8 cellular contexts compared by ENCODE assay signal in genomic region chr11:441418-442274, GRCh38. TPM values are rescaled to one million over a fixed set of nuclear protein-coding genes. Genes with fewer than 3 reads are reported as not detected.
DNase-seq lines count a peak whose midpoint lies in the region; ATAC-seq and TF ChIP-seq lines count a peak whose summit lies in the region.

Gene ANO9, minus strand, starts transcription at chr11:442011. Its CDS starts 85 bp downstream, at chr11:441926.

- no peak within 1 kb of the TSS for H3K27ac ChIP-seq in OCI-LY7 (ENCODE audit: low read depth, low read length, poor library complexity, severe bottlenecking)
- H3K27ac ChIP-seq in upper lobe of left lung: peak within 1 kb of the TSS in 2 of 4 donors; percentile 27 to 66

- CTCF ChIA-PET in OCI-LY7 (lab: Charles Lee; ENCODE audit: unreplicated experiment): no interaction called here

- H3K4me3 ChIP-seq in GM06990 (replicated peaks; ENCODE audit: low read depth, low read length): peak within 1 kb of the TSS; percentile 77
- H3K4me3 ChIP-seq in OCI-LY7 (ENCODE audit: low read depth, low read length, poor library complexity, severe bottlenecking): peak within 1 kb of the TSS; percentile 67
- H3K4me3 ChIP-seq in mononuclear cell (ENCODE audit: low read length): no peak within 1 kb of the TSS
- H3K4me3 ChIP-seq in upper lobe of left lung: peak within 1 kb of the TSS in 3 of 4 donors; percentile 39 to 57 (median 51)

- no peak for TF ChIP-seq EP300 in upper lobe of left lung (IDR thresholded peaks at IDR 0.05)

- TF ChIP-seq CTCF in GM06990 (IDR thresholded peaks at IDR 0.05; ENCODE audit: insufficient read depth, low read length, poor library complexity, severe bottlenecking): no peak
- TF ChIP-seq CTCF in OCI-LY7 (conservative IDR thresholded peaks at IDR 0.05; ENCODE audit: low read length): no peak
- TF ChIP-seq CTCF in upper lobe of left lung (IDR thresholded peaks at IDR 0.05): no peak

- H3K36me3 ChIP-seq in GM06990 (ENCODE audit: control insufficient read depth, insufficient read depth, low read length) (no peaks in the 10 kb centered on the region), OCI-LY7 (ENCODE audit: insufficient read depth, low read length) (no peaks in the 10 kb centered on the region), upper lobe of left lung (no peaks in the 10 kb centered on the region)

- peak within 1 kb of the TSS; percentile 76 for H3K4me2 ChIP-seq in OCI-LY7 (ENCODE audit: low read length)

- DNase-seq in GM06990 (ENCODE audit: extremely low read depth, insufficient read length): peak; percentile 68
- peak; percentile 71 for DNase-seq in OCI-LY7 (ENCODE audit: low spot score)
- DNase-seq in activated naive CD4-positive, alpha-beta T cell treated with Interleukin-2 at 50 U/mL for 16 hours: peak; percentile 70
- peak in 1 of 2 donors; percentile 79 for DNase-seq in upper lobe of left lung
- DNase-seq in HPDE6-E6E7 (ENCODE audit: extremely low spot score): no peak
- DNase-seq in RKO (ENCODE audit: low spot score): no peak

- peak in 1 of 4 donors; percentile 36 for TF ChIP-seq POLR2A in upper lobe of left lung (IDR thresholded peaks at IDR 0.05)

- H2AFZ ChIP-seq in OCI-LY7 (ENCODE audit: low read length): peak within 1 kb of the TSS; percentile 68

- no peaks in the 10 kb centered on the region for H3K79me2 ChIP-seq in OCI-LY7 (ENCODE audit: insufficient read depth, low read depth, low read length)

- no peaks in the 10 kb centered on the region for H4K20me1 ChIP-seq in OCI-LY7 (ENCODE audit: insufficient read depth, low read length)

- no TSS peak for BruUV-seq in OCI-LY7 (replicated peaks; lab: Mats Ljungman, UMichigan)

- H3K4me1 ChIP-seq in OCI-LY7 (ENCODE audit: insufficient read depth, low read length, poor library complexity, severe bottlenecking) (peaks cover 6% of the 10 kb centered on the region), mononuclear cell (ENCODE audit: insufficient read depth, low read length) (peaks cover 6% of the 10 kb centered on the region), upper lobe of left lung (peaks cover 11 to 30% (median 22%) of the 10 kb centered on the region in 4 donors)

- H3K27me3 ChIP-seq in GM06990 (replicated peaks; ENCODE audit: control insufficient read depth, insufficient read depth, low read length) (no peaks in the 10 kb centered on the region), mononuclear cell (ENCODE audit: insufficient read depth, low read length) (no peaks in the 10 kb centered on the region), upper lobe of left lung (peaks cover 0 to 2% (median 0%) of the 10 kb centered on the region in 4 donors)

- POLR2A ChIA-PET in OCI-LY7 (lab: Charles Lee): no interaction called here

- no peaks in the 10 kb centered on the region for H3K9me2 ChIP-seq in OCI-LY7 (ENCODE audit: insufficient read depth, low read length)

- peak; percentile 48 for ATAC-seq in HG02623 (IDR thresholded peaks at IDR 0.05; ENCODE audit: unreplicated experiment)
- ATAC-seq in upper lobe of left lung (ENCODE audit: low FRiP score in 2 of 2): peak; percentile 23 to 46

- 13% methylated on average over 3 of the region's 35 CpGs; no CpG with 5 or more reads in 1 of the 2 donors for WGBS in upper lobe of left lung, 2 donors

- H3K9me3 ChIP-seq in OCI-LY7 (ENCODE audit: low read length) (no peaks in the 10 kb centered on the region), mononuclear cell (ENCODE audit: low read depth, low read length) (no peaks in the 10 kb centered on the region), upper lobe of left lung (no peaks in the 10 kb centered on the region)

- intact Hi-C loops in OCI-LY7 (cut with micrococcal nuclease; ENCODE audit: unreplicated experiment): no loop called here

RNA-seq across cellular contexts. Expression of gene ANO9, which starts in this region (rescaled TPM):
- 22.2 and 25.7 TPM in 2 replicates for total RNA-seq in OCI-LY7 (2014; rRNA removed; shearing (Covaris generic))
- 27.6 and 28.2 TPM in 2 replicates for total RNA-seq in OCI-LY7 (2022)
- 19.9 TPM for total RNA-seq in mononuclear cell
- 10 to 100 TPM; 11.7 to 62.9 (median 18.8) TPM for total RNA-seq in upper lobe of left lung

Comparison
In these comparisons a context has a peak if more than half of its experiments do, and no peak if none do; other contexts are left out.
1. DNase-seq: peak in GM06990 (single experiment), OCI-LY7 (single experiment) and activated naive CD4-positive, alpha-beta T cell treated with Interleukin-2 at 50 U/mL for 16 hours (single experiment); none in HPDE6-E6E7 (single experiment) and RKO (single experiment).